Comparison of ENCODE assay signal across 17 cellular contexts in the genomic region with DNA sequence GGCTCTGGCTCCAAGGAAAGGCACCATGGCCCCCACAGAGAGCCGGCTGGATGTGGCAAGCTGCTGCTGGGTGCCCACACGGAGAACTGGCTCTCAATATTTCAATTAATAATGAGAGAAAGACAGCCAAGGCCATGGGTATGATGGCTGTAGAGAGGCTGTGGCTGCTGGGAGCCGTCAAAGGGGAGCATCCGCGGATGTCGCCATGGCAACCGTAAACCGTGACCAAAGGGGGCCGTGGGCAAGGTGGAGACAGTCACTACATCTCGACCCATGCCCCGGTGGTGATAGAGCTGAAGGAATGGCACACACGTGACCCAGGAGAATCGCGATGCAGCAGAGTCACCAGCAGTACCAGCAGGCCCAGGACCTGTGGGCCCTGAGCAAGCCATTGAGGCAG. TPM values are rescaled to one million over a fixed set of nuclear protein-coding genes. Genes with fewer than 3 reads are reported as not detected.
"Had no signal": no experiment of that assay in that cellular context is flagged by ENCODE, and none has a peak within 500 bp of the region (broad histone marks: within the 10 kb centered on the region; RNA-seq: fewer than 3 reads in every experiment).

No MANE protein-coding gene starts in this region.

- H3K4me1 Mint-ChIP-seq: activated naive CD4-positive, alpha-beta T cell treated with anti-CD3 and anti-CD28 coated beads, Interleukin-2, amount 50 U/mL, for 24 hours; mesothelial cell of epicardium had no signal

- H3K9me3 ChIP-seq: adrenal gland, esophagus squamous epithelium, uterus had no signal

- H3K36me3 Mint-ChIP-seq: activated naive CD4-positive, alpha-beta T cell treated with anti-CD3 and anti-CD28 coated beads, Interleukin-2, amount 50 U/mL, for 24 hours; mesothelial cell of epicardium had no signal

- H3K4me3 ChIP-seq: adrenal gland, esophagus squamous epithelium, uterus had no signal

- H3K4me3 Mint-ChIP-seq: activated naive CD4-positive, alpha-beta T cell treated with anti-CD3 and anti-CD28 coated beads, Interleukin-2, amount 50 U/mL, for 24 hours; mesothelial cell of epicardium had no signal

- H3K27ac Mint-ChIP-seq: activated naive CD4-positive, alpha-beta T cell treated with anti-CD3 and anti-CD28 coated beads, Interleukin-2, amount 50 U/mL, for 24 hours; mesothelial cell of epicardium had no signal

- H3K4me1 ChIP-seq: adrenal gland, uterus had no signal

- H3K27ac ChIP-seq: adrenal gland, esophagus squamous epithelium, uterus, VCaP had no signal

- DNase-seq: activated CD4-positive, alpha-beta T cell treated with anti-CD3 and anti-CD28 coated beads, Interleukin-2, amount 50 U/mL, for 48 hours; activated effector memory CD4-positive, alpha-beta T cell treated with anti-CD3 and anti-CD28 coated beads, Interleukin-2, amount 50 U/mL, for 16 hours; activated T-cell treated with anti-CD3 and anti-CD28 coated beads, Interleukin-2, amount 50 U/mL, for 48 hours; effector CD4-positive, alpha-beta T cell; esophagus squamous epithelium; stimulated activated CD4-positive, alpha-beta T cell treated with anti-CD3 and anti-CD28 coated beads, Interleukin-2, amount 100 ng/mL, for 24 hours; uterus had no signal

- H3K9me3 Mint-ChIP-seq: activated naive CD4-positive, alpha-beta T cell treated with anti-CD3 and anti-CD28 coated beads, Interleukin-2, amount 50 U/mL, for 24 hours; mesothelial cell of epicardium had no signal

- H3K36me3 ChIP-seq: adrenal gland, esophagus squamous epithelium, uterus had no signal

RNA-seq across cellular contexts. Expression of a gene that starts 9.6 kb away (rescaled TPM):
- total RNA-seq: adrenal gland; endothelial cell of umbilical vein; esophagus squamous epithelium; fibroblast of villous mesenchyme; lower leg skin; mesothelial cell of epicardium; osteocyte; pulmonary artery endothelial cell; T-helper 1 cell treated with Interleukin-12 subunit alpha and Interleukin-12 subunit beta and Interleukin-4 antibody, amounts not matched to agents 30 ng/mL and 1 ng/mL, for 36 hours; uterus had no signal
- polyA plus RNA-seq: endothelial cell of umbilical vein had no signal
